Comparison of ENCODE assay signal across 8 cellular contexts in genomic region chr9:124089631-124090488, GRCh38.
DNase-seq lines count a peak whose midpoint lies in the region; ATAC-seq and TF ChIP-seq lines count a peak whose summit lies in the region.
"Not testable (repeated sequence)": the region's sequence is repeated elsewhere in the genome, so short reads cannot be mapped to it uniquely, and the experiment has no call there.

No MANE protein-coding gene starts in this region.

- H3K36me3 ChIP-seq in BLaER1 treated with 17β-estradiol and CSF1 and Interleukin-3, amounts not matched to agents 10 nM and 100 nM: not testable (repeated sequence)

- H3K27me3 ChIP-seq in BLaER1 treated with 17β-estradiol and CSF1 and Interleukin-3, amounts not matched to agents 10 nM and 100 nM: not testable (repeated sequence)

- not testable (repeated sequence) for H3K4me3 ChIP-seq in BLaER1 treated with 17β-estradiol and CSF1 and Interleukin-3, amounts not matched to agents 10 nM and 100 nM

- H3K27ac Mint-ChIP-seq in memory B cell: not testable (repeated sequence)

- H3K9ac ChIP-seq in BLaER1 treated with 17β-estradiol and CSF1 and Interleukin-3, amounts not matched to agents 10 nM and 100 nM: not testable (repeated sequence)

- H3K4me1 Mint-ChIP-seq in memory B cell: not testable (repeated sequence)

- H3K4me3 Mint-ChIP-seq in memory B cell: not testable (repeated sequence)

- H3K4me1 ChIP-seq in BLaER1 treated with 17β-estradiol and CSF1 and Interleukin-3, amounts not matched to agents 10 nM and 100 nM: peaks cover 0 to 13% (median 8%) of the 10 kb centered on the region in 10 experiments; a peak in 9 of 20 replicates

- DNase-seq in GM13977 (ENCODE audit: low spot score): peak; percentile 63
- peak; percentile 19 for DNase-seq in GM19238 (ENCODE audit: insufficient read length, low spot score)
- DNase-seq in NCI-H146 (lab: John Stamatoyannopoulos, UW): peak; percentile 51
- peak; percentile 65 for DNase-seq in NCI-H526 treated with DMSO at 0.1 percent for 48 hours (lab: John Stamatoyannopoulos, UW)
- DNase-seq in memory B cell (ENCODE audit: low spot score in 2 of 2): not testable (repeated sequence)

- H3K9me3 ChIP-seq in BLaER1 treated with 17β-estradiol and CSF1 and Interleukin-3, amounts not matched to agents 10 nM and 100 nM (replicated peaks in 1 of 11): peaks cover 0 to 19% (median 11%) of the 10 kb centered on the region in 11 experiments; a peak in 19 of 22 replicates

- not testable (repeated sequence) for H3K27ac ChIP-seq in BLaER1 treated with 17β-estradiol and CSF1 and Interleukin-3, amounts not matched to agents 10 nM and 100 nM

- H3K27me3 Mint-ChIP-seq in memory B cell: peaks cover 19% of the 10 kb centered on the region

- TF ChIP-seq CTCF in GM13977 (IDR thresholded peaks at IDR 0.05; ENCODE audit: extremely low read depth, insufficient read depth, missing control alignments): not testable (repeated sequence)

- peaks cover 13% of the 10 kb centered on the region for H3K36me3 Mint-ChIP-seq in memory B cell

- peak overlapping the region in 6 of 11 experiments; percentile 6 to 60 (median 30); a peak in 7 of 22 replicates for H3K4me2 ChIP-seq in BLaER1 treated with 17β-estradiol and CSF1 and Interleukin-3, amounts not matched to agents 10 nM and 100 nM

- ATAC-seq in HG02642 (IDR thresholded peaks at IDR 0.05; ENCODE audit: poor library complexity, unreplicated experiment) (peak; percentile 65), HG03469 (IDR thresholded peaks at IDR 0.05; ENCODE audit: unreplicated experiment) (peak; percentile 54), memory B cell (ENCODE audit: low read depth) (peak; percentile 80)

- peaks cover 17% of the 10 kb centered on the region for H3K9me3 Mint-ChIP-seq in memory B cell

- in situ Hi-C loops in GM13977 (cut with MboI; ENCODE audit: low pct_unique_long_range_greater_than_20kb, low sequenced_read_pairs, unreplicated experiment): not testable (repeated sequence)

- H4K20me1 ChIP-seq in BLaER1 treated with 17β-estradiol and CSF1 and Interleukin-3, amounts not matched to agents 10 nM and 100 nM: not testable (repeated sequence)
